In the genomic region with DNA sequence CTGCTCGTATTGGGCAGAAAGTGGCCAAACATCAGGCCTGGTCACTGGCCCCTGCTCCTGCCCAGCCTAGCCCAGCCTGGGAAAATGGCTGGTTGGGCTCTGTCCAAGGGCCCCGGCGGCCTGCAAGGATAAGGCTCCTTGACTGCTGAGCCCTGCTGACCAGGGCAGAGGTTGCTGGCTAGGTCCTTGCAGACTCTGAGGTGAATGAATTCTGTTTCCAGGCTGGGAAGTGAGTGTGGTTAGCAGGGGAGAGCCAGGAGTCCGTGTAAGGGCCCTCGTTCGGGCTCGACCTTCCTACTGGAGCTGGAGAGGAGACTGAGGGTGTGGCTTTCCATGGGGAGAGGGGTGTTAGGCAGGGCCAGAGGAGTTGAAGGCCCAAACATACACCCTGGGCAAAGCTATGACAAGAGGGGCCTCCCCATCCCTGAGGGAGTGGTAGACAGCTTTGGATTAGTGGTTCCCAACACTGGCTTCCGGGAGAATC, we compare ENCODE assay signal across 7 cellular contexts. TPM values are rescaled to one million over a fixed set of nuclear protein-coding genes. Genes with fewer than 3 reads are reported as not detected.
DNase-seq lines count a peak whose midpoint lies in the region; ATAC-seq and TF ChIP-seq lines count a peak whose summit lies in the region.

No MANE protein-coding gene starts in this region.

- ATAC-seq in central memory CD8-positive, alpha-beta T cell (replicated peaks; ENCODE audit: extremely low read depth, poor library complexity, severe bottlenecking), result no peak
- no peak for ATAC-seq in GM21619 (IDR thresholded peaks at IDR 0.05; ENCODE audit: unreplicated experiment)

- H3K27ac ChIP-seq in layer of hippocampus (ENCODE audit: low read depth, low read length), result peak overlapping the region; percentile 12
- H3K27ac ChIP-seq in suprapubic skin, result peak overlapping the region; percentile 27

- H3K4me3 Mint-ChIP-seq in central memory CD8-positive, alpha-beta T cell, result no peak overlapping the region

- WGBS in suprapubic skin, result 47% methylated on average over 8 of the region's 8 CpGs

- DNase-seq in NCI-H460 (ENCODE audit: extremely low read depth, low read depth) (peak; percentile 26), suprapubic skin (ENCODE audit: low spot score in 2 of 2) (peak in 1 of 2 donors; percentile 76), putamen (ENCODE audit: low spot score) (no peak), NCI-H524 (lab: John Stamatoyannopoulos, UW) (no peak)
- no peak for DNase-seq in central memory CD8-positive, alpha-beta T cell (ENCODE audit: low spot score in 2 of 2)

- H3K4me1 Mint-ChIP-seq in central memory CD8-positive, alpha-beta T cell, result no peaks in the 10 kb centered on the region

- no peak for TF ChIP-seq CTCF in suprapubic skin (IDR thresholded peaks at IDR 0.05)

- H3K36me3 ChIP-seq in suprapubic skin, result peaks cover 15% of the 10 kb centered on the region

- TF ChIP-seq EP300 in suprapubic skin (IDR thresholded peaks at IDR 0.05), result no peak

- H3K9me3 Mint-ChIP-seq in central memory CD8-positive, alpha-beta T cell, result no peaks in the 10 kb centered on the region

- TF ChIP-seq POLR2A in suprapubic skin (IDR thresholded peaks at IDR 0.05), result no peak

- peak overlapping the region; percentile 29 for H3K27ac Mint-ChIP-seq in central memory CD8-positive, alpha-beta T cell (ENCODE audit: low read depth)

- H3K36me3 Mint-ChIP-seq in central memory CD8-positive, alpha-beta T cell (ENCODE audit: insufficient read depth), result peaks cover 14% of the 10 kb centered on the region

- peaks cover under 1% of the 10 kb centered on the region for H3K27me3 Mint-ChIP-seq in central memory CD8-positive, alpha-beta T cell

- H3K9me3 ChIP-seq in suprapubic skin, result no peaks in the 10 kb centered on the region

- no peak overlapping the region for H3K4me3 ChIP-seq in suprapubic skin

- no peaks in the 10 kb centered on the region for H3K27me3 ChIP-seq in layer of hippocampus (ENCODE audit: control insufficient read depth, insufficient read depth, low read length)
- H3K27me3 ChIP-seq in suprapubic skin, result no peaks in the 10 kb centered on the region

- peaks cover 52% of the 10 kb centered on the region for H3K4me1 ChIP-seq in suprapubic skin

RNA-seq across cellular contexts. Expression of a gene that starts 20.6 kb away (rescaled TPM):
- 7.7 and 9.5 TPM in 2 replicates for total RNA-seq in NCI-H460 (2014; rRNA removed; shearing (Covaris generic))
- polyA plus RNA-seq in NCI-H460 (2014; cell fraction: nucleus; rRNA removed), result 11.8 and 21.5 TPM in 2 replicates
- 10 to 100 TPM; 12.6 to 39.1 (median 17.5) TPM for total RNA-seq in suprapubic skin

RNA-seq across cellular contexts. Expression of a gene that starts 53.3 kb away (rescaled TPM):
- 54.8 and 66.8 TPM in 2 replicates for total RNA-seq in NCI-H460 (2014; rRNA removed; shearing (Covaris generic))
- 56.6 and 84.1 TPM in 2 replicates for polyA plus RNA-seq in NCI-H460 (2014; cell fraction: nucleus; rRNA removed)
- total RNA-seq in suprapubic skin, result 10 to 100 TPM; 37.7 to 50.4 (median 48.6) TPM
